ENCODE assay signal across 8 cellular contexts in genomic region chr16:59991171-59991570, GRCh38.
"Had no signal": no experiment of that assay in that cellular context is flagged by ENCODE, and none has a peak within 500 bp of the region (broad histone marks: within the 10 kb centered on the region; RNA-seq: fewer than 3 reads in every experiment).

No MANE protein-coding gene starts in this region.

- H3K4me3 ChIP-seq: GM12878 had no signal

- ATAC-seq: GM12878 had no signal

- FAIRE-seq: G401.6, GM12878, GM12891, GM12892, GM18507, GM19239 had no signal

- DNase-seq: GDM1, GF-D8 had no signal
